12 cellular contexts compared by ENCODE assay signal in genomic region chr16:2971134-2971984, GRCh38. TPM values are rescaled to one million over a fixed set of nuclear protein-coding genes. Genes with fewer than 3 reads are reported as not detected.
A peak's percentile ranks its signal among the peaks of the same experiment; 100 is the strongest.
DNase-seq lines count a peak whose midpoint lies in the region; ATAC-seq, FAIRE-seq and TF ChIP-seq lines count a peak whose summit lies in the region.
"Had no signal": no experiment of that assay in that cellular context is flagged by ENCODE, and none has a peak within 500 bp of the region (broad histone marks: within the 10 kb centered on the region; RNA-seq: fewer than 3 reads in every experiment).

No MANE protein-coding gene starts in this region.

- H4K91ac ChIP-seq in H1 (replicated peaks; ENCODE audit: insufficient read length, low read length), result no peak overlapping the region

- CTCF ChIA-PET in PC-9 (lab: Charles Lee), result no interaction called here
- CTCF ChIA-PET in H1 (lab: Charles Lee; ENCODE audit: partially characterized antibody), result interaction anchor here (1.1 to 2.8 kb wide), 10 partner anchors 10 to 116 kb away, joined by 3 to 19 read pairs (median 7); partner anchors contain the start of genes CLDN6, PKMYT1 and TNFRSF12A

- no peak overlapping the region for H3K14ac ChIP-seq in H1 (ENCODE audit: insufficient read length)

- H2BK120ac ChIP-seq in H1 (replicated peaks; ENCODE audit: low read depth, low read length), result no peak overlapping the region

- TF ChIP-seq CTCF in PC-9 (conservative IDR thresholded peaks at IDR 0.05), result no peak
- TF ChIP-seq CTCF in H1 (IDR thresholded peaks at IDR 0.05; ENCODE audit: control extremely low read depth in 1 of 3, insufficient read depth in 1 of 3, low read depth in 1 of 3, low read length in 3 of 3), result peak in 1 of 3 experiments; percentile 4; a peak in 1 of 4 replicates
- no peak for TF ChIP-seq CTCF in GM13977 (IDR thresholded peaks at IDR 0.05; ENCODE audit: extremely low read depth, insufficient read depth, missing control alignments)

- in situ Hi-C loops in GM13977 (cut with MboI; ENCODE audit: low pct_unique_long_range_greater_than_20kb, low sequenced_read_pairs, unreplicated experiment), result no loop called here

- H3K79me2 ChIP-seq in PC-9 (ENCODE audit: low read depth) (peaks cover 6% of the 10 kb centered on the region; the same call in 1 of the 2 replicates), H1 (ENCODE audit: control insufficient read depth in 1 of 2, insufficient read depth in 2 of 2, low read length in 2 of 2) (peaks cover 0 to 2% of the 10 kb centered on the region in 2 experiments; a peak in 1 of 4 replicates)

- no peak overlapping the region for H3K23ac ChIP-seq in H1 (ENCODE audit: insufficient read length)

- peaks cover 11% of the 10 kb centered on the region for H3K4me1 Mint-ChIP-seq in activated T-cell treated with anti-CD3 and anti-CD28 coated beads, Interleukin-2, amount 50 U/mL, for 4 hours (ENCODE audit: low read depth)
- peaks cover 32% of the 10 kb centered on the region for H3K4me1 Mint-ChIP-seq in stimulated activated effector memory CD8-positive, alpha-beta T cell treated with anti-CD3 and anti-CD28 coated beads, Interleukin-12 subunit alpha, Interleukin-12 subunit beta, amount 100 ng/mL, for 72 hours

- no peak overlapping the region for H2BK20ac ChIP-seq in H1 (ENCODE audit: low read length)

- H3K36me3 ChIP-seq in PC-9 (ENCODE audit: low read depth) (no peaks in the 10 kb centered on the region), H1 (ENCODE audit: control insufficient read depth in 2 of 4, insufficient read depth in 4 of 4, low read length in 3 of 4) (peaks cover 17 to 41% (median 27%) of the 10 kb centered on the region in 4 experiments)
- H3K36me3 ChIP-seq: pancreas had no signal

- POLR2A ChIA-PET in PC-9 (lab: Charles Lee; ENCODE audit: unreplicated experiment), result interaction anchor here (0.5 kb wide), 1 partner anchor 25 kb away, joined by 7 read pairs; no protein-coding TSS in a partner anchor
- POLR2A ChIA-PET in H1 (lab: Charles Lee; ENCODE audit: partially characterized antibody), result interaction anchor here (1.1 to 25.4 kb wide), 9 partner anchors 7 to 67 kb away, joined by 4 to 455 read pairs (median 6); partner anchors contain the start of genes CLDN6, HCFC1R1, KREMEN2 and PKMYT1

- H3K27ac ChIP-seq in PC-9 (no peak overlapping the region), H1 (ENCODE audit: low read depth, low read length) (no peak overlapping the region)
- H3K27ac ChIP-seq: pancreas had no signal

- no peak overlapping the region for H3K9ac ChIP-seq in H1 (replicated peaks in 1 of 4; ENCODE audit: extremely low read depth in 1 of 4, low read depth in 3 of 4, low read length in 3 of 4)

- no peak for TF ChIP-seq RAD21 in H1 (IDR thresholded peaks at IDR 0.05 in 1 of 2, conservative IDR thresholded peaks at IDR 0.05 in 1 of 2; ENCODE audit: low read depth in 2 of 2, low read length in 2 of 2)

- peaks cover 9% of the 10 kb centered on the region for H3K23me2 ChIP-seq in H1 (ENCODE audit: low read depth, low read length)

- no peaks in the 10 kb centered on the region; the same call in 1 of the 2 replicates for H4K20me1 ChIP-seq in PC-9 (ENCODE audit: insufficient read depth)
- H4K20me1 ChIP-seq in H1 (replicated peaks in 1 of 2; ENCODE audit: control insufficient read depth in 1 of 2, insufficient read depth in 2 of 2, low read length in 2 of 2), result peaks cover 23 to 28% of the 10 kb centered on the region in 2 experiments

- H3K4me2 ChIP-seq in PC-9 (peak overlapping the region; percentile 96), H1 (ENCODE audit: insufficient read depth in 1 of 2, low read depth in 2 of 2, low read length in 2 of 2) (peak overlapping the region in 1 of 2 experiments; percentile 81; a peak in 2 of 4 replicates)

- no peak overlapping the region for H2BK15ac ChIP-seq in H1 (ENCODE audit: low read length)

- TF ChIP-seq EP300 in H1 (IDR thresholded peaks at IDR 0.05; ENCODE audit: borderline replicate concordance in 1 of 2, low read depth in 2 of 2, low read length in 2 of 2), result no peak

- H3K4me3 Mint-ChIP-seq in activated T-cell treated with anti-CD3 and anti-CD28 coated beads, Interleukin-2, amount 50 U/mL, for 4 hours, result peak overlapping the region; percentile 73
- H3K4me3 Mint-ChIP-seq in stimulated activated effector memory CD8-positive, alpha-beta T cell treated with anti-CD3 and anti-CD28 coated beads, Interleukin-12 subunit alpha, Interleukin-12 subunit beta, amount 100 ng/mL, for 72 hours, result peak overlapping the region; percentile 71

- ATAC-seq in activated T-cell treated with anti-CD3 and anti-CD28 coated beads, Interleukin-2, amount 50 U/mL, for 4 hours, result no peak
- ATAC-seq in stimulated activated effector memory CD8-positive, alpha-beta T cell treated with anti-CD3 and anti-CD28 coated beads, Interleukin-12 subunit alpha, Interleukin-12 subunit beta, amount 100 ng/mL, for 72 hours, result no peak
- no peak for ATAC-seq in HG03097 (IDR thresholded peaks at IDR 0.05; ENCODE audit: low FRiP score, unreplicated experiment)
- ATAC-seq: pancreas had no signal

- no peak overlapping the region for H2AFZ ChIP-seq in PC-9
- no peak overlapping the region for H2AFZ ChIP-seq in H1 (ENCODE audit: low read length)

- H3K36me3 Mint-ChIP-seq in activated T-cell treated with anti-CD3 and anti-CD28 coated beads, Interleukin-2, amount 50 U/mL, for 4 hours (ENCODE audit: insufficient read depth), result no peaks in the 10 kb centered on the region
- H3K36me3 Mint-ChIP-seq in stimulated activated effector memory CD8-positive, alpha-beta T cell treated with anti-CD3 and anti-CD28 coated beads, Interleukin-12 subunit alpha, Interleukin-12 subunit beta, amount 100 ng/mL, for 72 hours, result peaks cover 38% of the 10 kb centered on the region

- H3K27me3 ChIP-seq in PC-9 (ENCODE audit: insufficient read depth, low read depth) (no peaks in the 10 kb centered on the region), H1 (replicated peaks in 1 of 4; ENCODE audit: control insufficient read depth in 3 of 4, extremely low read depth in 1 of 4, insufficient read depth in 3 of 4, low read length in 3 of 4) (peaks cover 15 to 24% (median 20%) of the 10 kb centered on the region in 4 experiments; a peak in 6 of 7 replicates)
- H3K27me3 ChIP-seq: BE2C had no signal

- H3K4me3 ChIP-seq in PC-9 (no peak overlapping the region; the same call in 1 of the 2 replicates), H1 (ENCODE audit: extremely low read depth in 1 of 4, insufficient read depth in 2 of 4, low read depth in 3 of 4, low read length in 4 of 4) (no peak overlapping the region; a peak in 1 of 8 replicates)

- no peaks in the 10 kb centered on the region; the same call in 1 of the 2 replicates for H3K4me1 ChIP-seq in PC-9 (replicated peaks; ENCODE audit: insufficient read depth)
- peaks cover 0 to 27% (median 13%) of the 10 kb centered on the region in 4 experiments; a peak in 6 of 7 replicates for H3K4me1 ChIP-seq in H1 (replicated peaks in 1 of 4; ENCODE audit: control insufficient read depth in 3 of 4, insufficient read depth in 4 of 4, low read length in 3 of 4)

- intact Hi-C loops in PC-9 (cut with micrococcal nuclease; ENCODE audit: unreplicated experiment), result no loop called here

- H3K9me3 Mint-ChIP-seq in activated T-cell treated with anti-CD3 and anti-CD28 coated beads, Interleukin-2, amount 50 U/mL, for 4 hours, result no peaks in the 10 kb centered on the region
- H3K9me3 Mint-ChIP-seq in stimulated activated effector memory CD8-positive, alpha-beta T cell treated with anti-CD3 and anti-CD28 coated beads, Interleukin-12 subunit alpha, Interleukin-12 subunit beta, amount 100 ng/mL, for 72 hours, result no peaks in the 10 kb centered on the region

- H4K8ac ChIP-seq in H1 (ENCODE audit: extremely low read depth, insufficient read depth, low read length), result no peak overlapping the region

- H3K9me3 ChIP-seq in PC-9 (ENCODE audit: insufficient read depth, low read depth), result no peaks in the 10 kb centered on the region
- no peaks in the 10 kb centered on the region for H3K9me3 ChIP-seq in H1 (ENCODE audit: insufficient read depth in 2 of 2, low read depth in 1 of 2, low read length in 1 of 2)
- H3K9me3 ChIP-seq: BE2C, pancreas had no signal

- no peak overlapping the region; the same call in 1 of the 2 replicates for H3K18ac ChIP-seq in H1 (ENCODE audit: extremely low read depth, low read length)

- no peak overlapping the region for H4K5ac ChIP-seq in H1 (ENCODE audit: insufficient read length, low read depth, low read length)

- no peak overlapping the region for H3K4ac ChIP-seq in H1 (replicated peaks; ENCODE audit: insufficient read length, low read depth, low read length)

- no TSS peak for BruUV-seq in PC-9 (replicated peaks; lab: Mats Ljungman, UMichigan)

- DNase-seq in activated T-cell treated with anti-CD3 and anti-CD28 coated beads, Interleukin-2, amount 50 U/mL, for 4 hours, result no peak
- DNase-seq in activated T-cell treated with anti-CD3 and anti-CD28 coated beads, Interleukin-2, amount 50 U/mL, for 1 hour, result no peak
- DNase-seq in PC-9 (no peak), H1 (ENCODE audit: low read depth in 1 of 2, low spot score in 2 of 2) (no peak), GM13977 (ENCODE audit: low spot score) (no peak), NOMO-1 treated with dmso at 0.1 percent for 144 hours (lab: John Stamatoyannopoulos, UW; ENCODE audit: unreplicated experiment) (no peak)
- no peak for DNase-seq in stimulated activated effector memory CD8-positive, alpha-beta T cell treated with anti-CD3 and anti-CD28 coated beads, Interleukin-12 subunit alpha, Interleukin-12 subunit beta, amount 100 ng/mL, for 72 hours (ENCODE audit: low spot score in 2 of 2)
- DNase-seq: BE2C; effector CD4-positive, alpha-beta T cell; NCI-H1694 treated with DMSO at 0.1 percent for 48 hours had no signal

- H3F3A ChIP-seq in PC-9 (ENCODE audit: insufficient read depth, low read depth), result peaks cover 19% of the 10 kb centered on the region; the same call in 1 of the 2 replicates

- TF ChIP-seq POLR2A in H1 (IDR thresholded peaks at IDR 0.05; ENCODE audit: control extremely low read depth in 1 of 2, low read depth in 2 of 2, low read length in 2 of 2), result peak in 1 of 2 experiments; percentile 35; a peak in 1 of 3 replicates

- 0 out of 2 replicates have a peak overlapping the region, but pooled peaks have one; percentile 17 for H2BK12ac ChIP-seq in H1 (ENCODE audit: low read depth, low read length)

- no peak for FAIRE-seq in H1 (lab: Jason Lieb, UNC)
- FAIRE-seq: pancreas had no signal

- no peak overlapping the region for H3K56ac ChIP-seq in H1 (replicated peaks; ENCODE audit: insufficient read length, low read depth, low read length)

- 91% methylated on average over 30 of the region's 35 CpGs; no CpG with 5 or more reads in 1 of the 2 experiments for WGBS in H1 (ENCODE audit: extremely low coverage in 1 of 2, insufficient coverage in 1 of 2, insufficient read length in 1 of 2, insufficient replicate concordance in 2 of 2, low coverage in 1 of 2, low lambda C conversion rate in 2 of 2, missing lambda C conversion rate in 1 of 2), 2 experiments

- H3K9me2 ChIP-seq in PC-9 (ENCODE audit: insufficient read depth), result no peaks in the 10 kb centered on the region

- H3K27ac Mint-ChIP-seq in stimulated activated effector memory CD8-positive, alpha-beta T cell treated with anti-CD3 and anti-CD28 coated beads, Interleukin-12 subunit alpha, Interleukin-12 subunit beta, amount 100 ng/mL, for 72 hours, result peak overlapping the region; percentile 93

- H3K79me1 ChIP-seq in H1 (ENCODE audit: low read depth, low read length), result peaks cover 13% of the 10 kb centered on the region

- H3K27me3 Mint-ChIP-seq in activated T-cell treated with anti-CD3 and anti-CD28 coated beads, Interleukin-2, amount 50 U/mL, for 4 hours (ENCODE audit: low read depth), result peaks cover 14% of the 10 kb centered on the region

- 0 out of 2 replicates have a peak overlapping the region, but pooled peaks have one; percentile 44 for H2BK5ac ChIP-seq in H1 (ENCODE audit: low read depth, low read length)

- no peak overlapping the region for H2AK5ac ChIP-seq in H1 (ENCODE audit: low read depth, low read length)

RNA-seq across cellular contexts. Expression of gene PAQR4, which starts 2.2 kb away (rescaled TPM):
- total RNA-seq in activated T-cell treated with anti-CD3 and anti-CD28 coated beads, Interleukin-2, amount 50 U/mL, for 4 hours, result 10 to 100 TPM; 17.4 to 24.9 (median 22.6) TPM
- total RNA-seq in PC-9 (2021), result 33.6 and 40.7 TPM in 2 replicates
- total RNA-seq in H1 (2021; fragmentation: NEBNext Ultra II Directional; extraction: Animal tissue kit (Norgen Biotek cat#: 25700)), result 28.2 and 28.8 TPM in 2 replicates
- polyA plus RNA-seq in H1 (2011; rRNA removed), result 34.6 and 52.8 TPM in 2 replicates
- 28.3 TPM for polyA plus RNA-seq in H1 (2011; cell fraction: cytosol; rRNA removed)
- 78.3 TPM for polyA plus RNA-seq in H1 (2011; cell fraction: nucleus; rRNA removed)
- 20.3 to 25.4 TPM (median 23.6 TPM) in 4 replicates for polyA plus RNA-seq in H1 (2012, experiment 1 of 2)
- 28.0 TPM for polyA plus RNA-seq in H1 (2012, experiment 2 of 2)
- polyA plus RNA-seq in H1 (2013, experiment 1 of 2), result 32.2 TPM
- polyA plus RNA-seq in H1 (2013, experiment 2 of 2), result 33.2 TPM
- 17.1 and 17.9 TPM in 2 replicates for polyA minus RNA-seq in H1 (2011; rRNA and poly(A)+ RNA removed)
- 22.5 TPM for polyA minus RNA-seq in H1 (2011; cell fraction: cytosol; rRNA and poly(A)+ RNA removed)
- polyA minus RNA-seq in H1 (2011; cell fraction: nucleus; rRNA and poly(A)+ RNA removed), result 15.5 TPM

RNA-seq across cellular contexts. Expression of gene KREMEN2, which starts 7.3 kb away (rescaled TPM):
- total RNA-seq in activated T-cell treated with anti-CD3 and anti-CD28 coated beads, Interleukin-2, amount 50 U/mL, for 4 hours, result under 1 TPM in 2 of 3 donors, not detected in 1; 0.11 TPM
- 8.4 and 16.2 TPM in 2 replicates for total RNA-seq in PC-9 (2021)
- 6.6 and 7.8 TPM in 2 replicates for total RNA-seq in H1 (2021; fragmentation: NEBNext Ultra II Directional; extraction: Animal tissue kit (Norgen Biotek cat#: 25700))
- 7.0 and 10.4 TPM in 2 replicates for polyA plus RNA-seq in H1 (2011; rRNA removed)
- 8.8 TPM for polyA plus RNA-seq in H1 (2011; cell fraction: cytosol; rRNA removed)
- polyA plus RNA-seq in H1 (2011; cell fraction: nucleus; rRNA removed), result 16.5 TPM
- polyA plus RNA-seq in H1 (2012, experiment 1 of 2), result 2.6 to 7.9 TPM (median 6.3 TPM) in 4 replicates
- 6.3 TPM for polyA plus RNA-seq in H1 (2012, experiment 2 of 2)
- 10.9 TPM for polyA plus RNA-seq in H1 (2013, experiment 1 of 2)
- polyA plus RNA-seq in H1 (2013, experiment 2 of 2), result 10.2 TPM
- 0.32 and 0.71 TPM in 2 replicates for polyA minus RNA-seq in H1 (2011; rRNA and poly(A)+ RNA removed)
- 2.3 TPM for polyA minus RNA-seq in H1 (2011; cell fraction: cytosol; rRNA and poly(A)+ RNA removed)
- 3.9 TPM for polyA minus RNA-seq in H1 (2011; cell fraction: nucleus; rRNA and poly(A)+ RNA removed)

RNA-seq across cellular contexts. Expression of gene PKMYT1, which starts 8.9 kb away (rescaled TPM):
- 10 to 100 TPM; 53.1 to 79.1 (median 66.0) TPM for total RNA-seq in activated T-cell treated with anti-CD3 and anti-CD28 coated beads, Interleukin-2, amount 50 U/mL, for 4 hours
- total RNA-seq in PC-9 (2021), result 105 and 112 TPM in 2 replicates
- 74.7 and 83.6 TPM in 2 replicates for total RNA-seq in H1 (2021; fragmentation: NEBNext Ultra II Directional; extraction: Animal tissue kit (Norgen Biotek cat#: 25700))
- 85.2 and 180 TPM in 2 replicates for polyA plus RNA-seq in H1 (2011; rRNA removed)
- 47.7 TPM for polyA plus RNA-seq in H1 (2011; cell fraction: cytosol; rRNA removed)
- 210 TPM for polyA plus RNA-seq in H1 (2011; cell fraction: nucleus; rRNA removed)
- polyA plus RNA-seq in H1 (2012, experiment 1 of 2), result 52.2 to 75.7 TPM (median 70.6 TPM) in 4 replicates
- polyA plus RNA-seq in H1 (2012, experiment 2 of 2), result 62.9 TPM
- 113 TPM for polyA plus RNA-seq in H1 (2013, experiment 1 of 2)
- polyA plus RNA-seq in H1 (2013, experiment 2 of 2), result 117 TPM
- 14.7 and 15.1 TPM in 2 replicates for polyA minus RNA-seq in H1 (2011; rRNA and poly(A)+ RNA removed)
- 22.3 TPM for polyA minus RNA-seq in H1 (2011; cell fraction: cytosol; rRNA and poly(A)+ RNA removed)
- polyA minus RNA-seq in H1 (2011; cell fraction: nucleus; rRNA and poly(A)+ RNA removed), result 61.8 TPM

RNA-seq across cellular contexts. Expression of gene CLDN9, which starts 41.4 kb away (rescaled TPM):
- not detected for total RNA-seq in activated T-cell treated with anti-CD3 and anti-CD28 coated beads, Interleukin-2, amount 50 U/mL, for 4 hours
- 14.3 and 16.4 TPM in 2 replicates for total RNA-seq in PC-9 (2021)
- 0.60 and 0.77 TPM in 2 replicates for total RNA-seq in H1 (2021; fragmentation: NEBNext Ultra II Directional; extraction: Animal tissue kit (Norgen Biotek cat#: 25700))
- 0.89 and 2.2 TPM in 2 replicates for polyA plus RNA-seq in H1 (2011; rRNA removed)
- 1.1 TPM for polyA plus RNA-seq in H1 (2011; cell fraction: cytosol; rRNA removed)
- 1.5 TPM for polyA plus RNA-seq in H1 (2011; cell fraction: nucleus; rRNA removed)
- polyA plus RNA-seq in H1 (2012, experiment 1 of 2), result 0.88 to 1.4 TPM (median 1.3 TPM) in 4 replicates
- polyA plus RNA-seq in H1 (2012, experiment 2 of 2), result 0.79 TPM
- 0.45 TPM for polyA plus RNA-seq in H1 (2013, experiment 1 of 2)
- 0.64 TPM for polyA plus RNA-seq in H1 (2013, experiment 2 of 2)
- 0.54 and 0.69 TPM in 2 replicates for polyA minus RNA-seq in H1 (2011; rRNA and poly(A)+ RNA removed)
- 1.2 TPM for polyA minus RNA-seq in H1 (2011; cell fraction: cytosol; rRNA and poly(A)+ RNA removed)
- polyA minus RNA-seq in H1 (2011; cell fraction: nucleus; rRNA and poly(A)+ RNA removed), result 2.4 TPM

RNA-seq across cellular contexts. Expression of gene CLDN6, which starts 46.6 kb away (rescaled TPM):
- total RNA-seq in activated T-cell treated with anti-CD3 and anti-CD28 coated beads, Interleukin-2, amount 50 U/mL, for 4 hours, result under 1 TPM; 0.18 to 0.30 (median 0.22) TPM
- 0.26 and 0.38 TPM in 2 replicates for total RNA-seq in PC-9 (2021)
- total RNA-seq in H1 (2021; fragmentation: NEBNext Ultra II Directional; extraction: Animal tissue kit (Norgen Biotek cat#: 25700)), result 747 and 793 TPM in 2 replicates
- polyA plus RNA-seq in H1 (2011; rRNA removed), result 1,115 and 1,541 TPM in 2 replicates
- 1,064 TPM for polyA plus RNA-seq in H1 (2011; cell fraction: cytosol; rRNA removed)
- 853 TPM for polyA plus RNA-seq in H1 (2011; cell fraction: nucleus; rRNA removed)
- 1,062 to 1,141 TPM (median 1,120 TPM) in 4 replicates for polyA plus RNA-seq in H1 (2012, experiment 1 of 2)
- 1,707 TPM for polyA plus RNA-seq in H1 (2012, experiment 2 of 2)
- polyA plus RNA-seq in H1 (2013, experiment 1 of 2), result 1,092 TPM
- polyA plus RNA-seq in H1 (2013, experiment 2 of 2), result 1,249 TPM
- 497 and 676 TPM in 2 replicates for polyA minus RNA-seq in H1 (2011; rRNA and poly(A)+ RNA removed)
- 373 TPM for polyA minus RNA-seq in H1 (2011; cell fraction: cytosol; rRNA and poly(A)+ RNA removed)
- 219 TPM for polyA minus RNA-seq in H1 (2011; cell fraction: nucleus; rRNA and poly(A)+ RNA removed)
